In genomic region chr4:113760852-113761681, GRCh38 we compare ENCODE assay signal across 8 cellular contexts. TPM values are rescaled to one million over a fixed set of nuclear protein-coding genes. Genes with fewer than 3 reads are reported as not detected.
DNase-seq lines count a peak whose midpoint lies in the region; ATAC-seq and TF ChIP-seq lines count a peak whose summit lies in the region.

No MANE protein-coding gene starts in this region.

- TF ChIP-seq EP300 in SK-N-SH (IDR thresholded peaks at IDR 0.05; ENCODE audit: borderline replicate concordance in 1 of 2, low read depth in 1 of 2, low read length in 1 of 2), result no peak

- BruUV-seq in Caco-2 (replicated peaks; lab: Mats Ljungman, UMichigan), result no TSS peak

- H4K20me1 ChIP-seq in SK-N-SH (ENCODE audit: insufficient read depth), result no peaks in the 10 kb centered on the region; the same call in 1 of the 2 replicates

- TF ChIP-seq CTCF in Caco-2 (IDR thresholded peaks at IDR 0.05; ENCODE audit: insufficient read depth in 1 of 2, low read depth in 1 of 2, low read length in 1 of 2, severe bottlenecking in 1 of 2, unreplicated experiment in 1 of 2), result no peak
- no peak for TF ChIP-seq CTCF in SK-N-SH (IDR thresholded peaks at IDR 0.05)

- H3K36me3 Mint-ChIP-seq in Caco-2 (ENCODE audit: insufficient read depth, unreplicated experiment), result peaks cover 43% of the 10 kb centered on the region

- H3K4me3 ChIP-seq in Caco-2 (ENCODE audit: low read depth, low read length) (peak overlapping the region; percentile 82), SK-N-SH (ENCODE audit: low read depth in 2 of 2, low read length in 1 of 2) (peak overlapping the region; percentile 97), aorta (ENCODE audit: low read length in 2 of 2) (peak overlapping the region; percentile 51 to 77)

- peaks cover 24% of the 10 kb centered on the region for H3K4me1 Mint-ChIP-seq in Caco-2 (ENCODE audit: low read depth, unreplicated experiment)

- H3K9me2 ChIP-seq in SK-N-SH, result no peaks in the 10 kb centered on the region

- H3K27ac ChIP-seq in SK-N-SH (ENCODE audit: low read depth in 2 of 2, low read length in 1 of 2) (peak overlapping the region; percentile 94 to 99), aorta (ENCODE audit: low read depth in 1 of 2, low read length in 2 of 2) (peak overlapping the region; percentile 64 to 90)

- H3K4me1 ChIP-seq in Caco-2 (peaks cover 37% of the 10 kb centered on the region), SK-N-SH (ENCODE audit: control insufficient read depth in 1 of 2, insufficient read depth in 2 of 2, low read depth in 1 of 2, low read length in 1 of 2) (peaks cover 13 to 15% of the 10 kb centered on the region in 2 experiments), aorta (ENCODE audit: control insufficient read depth in 1 of 2, insufficient read depth in 2 of 2, low read length in 2 of 2) (no peaks in the 10 kb centered on the region)

- peak overlapping the region; percentile 52; the same call in 1 of the 2 replicates for H2AFZ ChIP-seq in SK-N-SH (ENCODE audit: low read depth)

- CTCF ChIA-PET in Caco-2 (lab: Charles Lee) (interaction anchor here (0.6 to 2.0 kb wide), 2 partner anchors 177 to 213 kb away, joined by 4 to 7 read pairs; no protein-coding TSS in a partner anchor), SK-N-SH (lab: Yijun Ruan, JAX) (interaction anchor here (0.6 to 1.5 kb wide), 10 partner anchors 127 to 618 kb away, joined by 3 to 7 read pairs (median 3); partner anchors contain the start of gene ARSJ)

- 0% methylated on average over 22 of the region's 75 CpGs for WGBS in SK-N-SH (ENCODE audit: low lambda C conversion rate)
- 0 to 1% methylated on average over 44 to 75 of the region's 75 CpGs for WGBS in aorta, 2 donors

- H3K4me2 ChIP-seq in SK-N-SH, result peak overlapping the region; percentile 97

- peaks cover 33% of the 10 kb centered on the region for H3F3A ChIP-seq in SK-N-SH (replicated peaks; ENCODE audit: insufficient read depth)

- peak overlapping the region; percentile 96 for H3K4me3 Mint-ChIP-seq in Caco-2 (ENCODE audit: unreplicated experiment)

- TF ChIP-seq RAD21 in SK-N-SH (IDR thresholded peaks at IDR 0.05; ENCODE audit: low read length), result no peak

- H3K27ac Mint-ChIP-seq in Caco-2 (ENCODE audit: unreplicated experiment), result peak overlapping the region; percentile 91

- no peaks in the 10 kb centered on the region for H3K36me3 ChIP-seq in Caco-2 (ENCODE audit: control insufficient read depth, insufficient read depth, low read length)
- peaks cover 7 to 9% of the 10 kb centered on the region in 2 experiments for H3K36me3 ChIP-seq in SK-N-SH (replicated peaks in 1 of 2; ENCODE audit: control insufficient read depth in 1 of 2, insufficient read depth in 2 of 2, low read length in 1 of 2)
- no peaks in the 10 kb centered on the region for H3K36me3 ChIP-seq in aorta (ENCODE audit: control insufficient read depth in 1 of 2, insufficient read depth in 2 of 2, low read length in 1 of 2)

- peak; percentile 84 to 85 for DNase-seq in Caco-2
- DNase-seq in HK-2 (ENCODE audit: unreplicated experiment), result peak; percentile 80
- peak; percentile 81 for DNase-seq in SK-N-SH
- peak; percentile 76 for DNase-seq in amniotic epithelial cell (ENCODE audit: low read depth)
- DNase-seq in left cardiac atrium, result peak; percentile 86
- DNase-seq in posterior cingulate gyrus, result peak in 9 of 10 donors; percentile 40 to 91 (median 59)
- peak; percentile 91 to 94 for DNase-seq in aorta

- H3K9me3 Mint-ChIP-seq in Caco-2 (ENCODE audit: unreplicated experiment), result no peaks in the 10 kb centered on the region

- no peaks in the 10 kb centered on the region for H3K27me3 ChIP-seq in Caco-2 (replicated peaks; ENCODE audit: control insufficient read depth, insufficient read depth, low read length)
- H3K27me3 ChIP-seq in SK-N-SH (ENCODE audit: insufficient read depth), result no peaks in the 10 kb centered on the region
- H3K27me3 ChIP-seq in aorta (ENCODE audit: control insufficient read depth in 1 of 2, insufficient read depth in 2 of 2, low read length in 1 of 2), result no peaks in the 10 kb centered on the region

- no peaks in the 10 kb centered on the region for H3K27me3 Mint-ChIP-seq in Caco-2 (ENCODE audit: insufficient read depth, unreplicated experiment)

- ATAC-seq in GM19452 (IDR thresholded peaks at IDR 0.05; ENCODE audit: unreplicated experiment) (peak; percentile 25), left cardiac atrium (peak; percentile 68 to 79), aorta (ENCODE audit: low FRiP score) (peak; percentile 82)

- H3K79me2 ChIP-seq in SK-N-SH (ENCODE audit: insufficient read depth), result peaks cover 49% of the 10 kb centered on the region

- H3K9me3 ChIP-seq in Caco-2 (no peaks in the 10 kb centered on the region), SK-N-SH (no peaks in the 10 kb centered on the region), aorta (ENCODE audit: control insufficient read depth, low read length) (no peaks in the 10 kb centered on the region)

- POLR2A ChIA-PET in Caco-2 (lab: Charles Lee), result interaction anchor here (0.5 to 1.0 kb wide), 8 partner anchors 39 to 564 kb away, joined by 3 to 9 read pairs (median 4); no protein-coding TSS in a partner anchor
- POLR2A ChIA-PET in SK-N-SH (lab: Yijun Ruan, JAX), result interaction anchor here (0.6 to 1.3 kb wide), 3 partner anchors 10 to 366 kb away, joined by 3 to 4 read pairs (median 3); no protein-coding TSS in a partner anchor

- peak overlapping the region; percentile 96 for H3K9ac ChIP-seq in SK-N-SH

- intact Hi-C loops in Caco-2 (cut with micrococcal nuclease; ENCODE audit: unreplicated experiment), result loop anchor here (1.0 to 5.0 kb wide), 4 partner anchors 111 to 621 kb away; no protein-coding TSS in a partner anchor
- intact Hi-C loops in left cardiac atrium (cut with DNase I), result loop anchor here (2.0 to 10.0 kb wide), 4 partner anchors 214 to 366 kb away; no protein-coding TSS in a partner anchor
- intact Hi-C loops in posterior cingulate gyrus (cut with DNase I), result loop anchor here (1.0 to 5.0 kb wide), 2 partner anchors 214 to 369 kb away; no protein-coding TSS in a partner anchor
- intact Hi-C loops in aorta (cut with DNase I), result loop anchor here (1.0 to 10.0 kb wide), 6 partner anchors 79 to 369 kb away; partner anchors contain the start of gene ARSJ (in 1 of the 2)

TF ChIP-seq in SK-N-SH, 30 proteins besides CTCF, POLR2A, EP300 and RAD21:
- TF ChIP-seq NRF1 (IDR thresholded peaks at IDR 0.05; ENCODE audit: low read depth, low read length), result peak; percentile 30; the same call in 1 of the 2 replicates
- TF ChIP-seq, protein P1, sequence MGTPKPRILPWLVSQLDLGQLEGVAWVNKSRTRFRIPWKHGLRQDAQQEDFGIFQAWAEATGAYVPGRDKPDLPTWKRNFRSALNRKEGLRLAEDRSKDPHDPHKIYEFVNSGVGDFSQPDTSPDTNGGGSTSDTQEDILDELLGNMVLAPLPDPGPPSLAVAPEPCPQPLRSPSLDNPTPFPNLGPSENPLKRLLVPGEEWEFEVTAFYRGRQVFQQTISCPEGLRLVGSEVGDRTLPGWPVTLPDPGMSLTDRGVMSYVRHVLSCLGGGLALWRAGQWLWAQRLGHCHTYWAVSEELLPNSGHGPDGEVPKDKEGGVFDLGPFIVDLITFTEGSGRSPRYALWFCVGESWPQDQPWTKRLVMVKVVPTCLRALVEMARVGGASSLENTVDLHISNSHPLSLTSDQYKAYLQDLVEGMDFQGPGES (IDR thresholded peaks at IDR 0.05; ENCODE audit: low read depth, low read length), result no peak
- TF ChIP-seq FOSL2 (IDR thresholded peaks at IDR 0.05; ENCODE audit: borderline replicate concordance, low read depth), result no peak
- no peak for TF ChIP-seq RFX5 (IDR thresholded peaks at IDR 0.05; ENCODE audit: low read length)
- TF ChIP-seq SIN3A (IDR thresholded peaks at IDR 0.05; ENCODE audit: borderline replicate concordance, low read depth, low read length), result peak; percentile 69; the same call in 1 of the 2 replicates
- peak; percentile 40 for TF ChIP-seq TAF1 (IDR thresholded peaks at IDR 0.05; ENCODE audit: borderline replicate concordance, low read depth, low read length)

RNA-seq across cellular contexts. Expression of gene CAMK2D, which starts 0.5 kb away (rescaled TPM):
- total RNA-seq in Caco-2 (2022) (56.1 and 65.6 TPM in 2 replicates), left cardiac atrium (100 to 1,000 TPM; 133 to 136 TPM), aorta (10 to 100 TPM; 52.3 to 71.8 TPM)
- polyA plus RNA-seq in SK-N-SH (2012; rRNA removed) (17.0 and 23.8 TPM in 2 replicates), aorta (10 to 100 TPM; 18.7 to 23.1 TPM)
- polyA plus RNA-seq in SK-N-SH (2012; cell fraction: cytosol; rRNA removed), result 26.0 and 27.5 TPM in 2 replicates
- 15.6 and 20.7 TPM in 2 replicates for polyA plus RNA-seq in SK-N-SH (2012; cell fraction: nucleus; rRNA removed)

Comparison
In these comparisons a context has a peak if more than half of its experiments do, and no peak if none do; other contexts are left out.
1. Peak in every context shown above with its lines: DNase-seq, ATAC-seq, H3K4me3 ChIP-seq and H3K27ac ChIP-seq.
2. ATAC-seq: peak in every context shown above with its lines; median percentile 82 in aorta; 74 in left cardiac atrium; 25 in GM19452.